Comparison of ENCODE assay signal across 13 cellular contexts in genomic region chr3:124883766-124884473, GRCh38. TPM values are rescaled to one million over a fixed set of nuclear protein-coding genes. Genes with fewer than 3 reads are reported as not detected.
DNase-seq lines count a peak whose midpoint lies in the region; ATAC-seq and TF ChIP-seq lines count a peak whose summit lies in the region.
"Had no signal": no experiment of that assay in that cellular context is flagged by ENCODE, and none has a peak within 500 bp of the region (broad histone marks: within the 10 kb centered on the region; RNA-seq: fewer than 3 reads in every experiment).

No MANE protein-coding gene starts in this region.

- TF ChIP-seq CTCF in esophagus squamous epithelium (IDR thresholded peaks at IDR 0.05): no peak

- peaks cover 25 to 86% (median 40%) of the 10 kb centered on the region in 3 donors for H3K4me1 ChIP-seq in esophagus squamous epithelium

- H3K9ac ChIP-seq in SK-N-MC (ENCODE audit: insufficient read length): no peak overlapping the region

- intact Hi-C loops in esophagus squamous epithelium (cut with DNase I): no loop called here

- 53 to 64% methylated on average over 7 of the region's 7 CpGs for WGBS in esophagus squamous epithelium, 2 donors

- peak overlapping the region; percentile 70; the same call in 1 of the 2 replicates for H3K4me3 ChIP-seq in SK-N-MC
- no peak overlapping the region for H3K4me3 ChIP-seq in esophagus squamous epithelium

- no peaks in the 10 kb centered on the region for H3K9me3 ChIP-seq in SK-N-MC (ENCODE audit: low read depth, low read length)
- H3K9me3 ChIP-seq in esophagus squamous epithelium: no peaks in the 10 kb centered on the region

- peaks cover 0 to 13% (median 0%) of the 10 kb centered on the region in 4 donors for H3K27me3 ChIP-seq in esophagus squamous epithelium

- no peak for ATAC-seq in HG03571 (IDR thresholded peaks at IDR 0.05; ENCODE audit: unreplicated experiment)

- peak; percentile 39 for DNase-seq in ELF-1 (ENCODE audit: low read depth, low spot score)
- DNase-seq in SK-N-MC (ENCODE audit: low read depth, low spot score): no peak
- DNase-seq in esophagus squamous epithelium (lab: John Stamatoyannopoulos, UW): no peak
- peak; percentile 73 for DNase-seq in renal cortical epithelial cell (ENCODE audit: low read depth)
- DNase-seq in substantia nigra (lab: John Stamatoyannopoulos, UW): no peak
- no peak for DNase-seq in NCI-H345 treated with DMSO at 0.1 percent for 48 hours (lab: John Stamatoyannopoulos, UW; ENCODE audit: unreplicated experiment)
- DNase-seq in activated CD4-positive, alpha-beta T cell treated with anti-CD3 and anti-CD28 coated beads for 1 hour: no peak
- DNase-seq: activated CD8-positive, alpha-beta memory T cell treated with anti-CD3 and anti-CD28 coated beads for 24 hours; dermis blood vessel endothelial cell; nucleus accumbens; T1000 had no signal

- no peaks in the 10 kb centered on the region for H3K36me3 ChIP-seq in SK-N-MC (ENCODE audit: insufficient read depth, low read length)
- no peaks in the 10 kb centered on the region for H3K36me3 ChIP-seq in esophagus squamous epithelium

- H3K27ac ChIP-seq in SK-N-MC: peak overlapping the region; percentile 90
- peak overlapping the region in 3 of 4 donors; percentile 26 to 95 (median 42) for H3K27ac ChIP-seq in esophagus squamous epithelium
- H3K27ac ChIP-seq in substantia nigra (ENCODE audit: low read depth, low read length, poor library complexity, severe bottlenecking): no peak overlapping the region

- TF ChIP-seq POLR2A in esophagus squamous epithelium (IDR thresholded peaks at IDR 0.05): no peak

RNA-seq across cellular contexts. Expression of gene ITGB5, which starts 3.2 kb away (rescaled TPM):
- total RNA-seq in esophagus squamous epithelium (100 to 1,000 TPM in 1 of 4 donors, 10 to 100 TPM in 3; 68.4 to 114 (median 79.7) TPM), renal cortical epithelial cell (142 and 304 TPM in 2 replicates)

RNA-seq across cellular contexts. Expression of gene MUC13, which starts 50.6 kb away (rescaled TPM):
- total RNA-seq in esophagus squamous epithelium (under 1 TPM in 1 of 4 donors, not detected in 3; 0.19 TPM), renal cortical epithelial cell (not detected in 2 replicates)
- total RNA-seq: dermis blood vessel endothelial cell, glomerular endothelial cell had no signal

Comparison
In these comparisons a context has a peak if more than half of its experiments do, and no peak if none do; other contexts are left out.
1. DNase-seq: peak in ELF-1 (single experiment) and renal cortical epithelial cell (single experiment); none in SK-N-MC (single experiment), esophagus squamous epithelium (single experiment), substantia nigra (0 of 49), NCI-H345 treated with DMSO at 0.1 percent for 48 hours (single experiment) and activated CD4-positive, alpha-beta T cell treated with anti-CD3 and anti-CD28 coated beads for 1 hour (single experiment).